ENCODE assay signal across 19 cellular contexts in genomic region chr10:96708456-96708855, GRCh38. TPM values are rescaled to one million over a fixed set of nuclear protein-coding genes. Genes with fewer than 3 reads are reported as not detected.
A peak's percentile ranks its signal among the peaks of the same experiment; 100 is the strongest.
DNase-seq lines count a peak whose midpoint lies in the region; ATAC-seq and TF ChIP-seq lines count a peak whose summit lies in the region.
"Had no signal": no experiment of that assay in that cellular context is flagged by ENCODE, and none has a peak within 500 bp of the region (broad histone marks: within the 10 kb centered on the region; RNA-seq: fewer than 3 reads in every experiment).

No MANE protein-coding gene starts in this region.

- H3K27me3 Mint-ChIP-seq in IgD-negative memory B cell (no peaks in the 10 kb centered on the region), progenitor cell of endocrine pancreas (no peaks in the 10 kb centered on the region)

- H3K27ac Mint-ChIP-seq in IgD-negative memory B cell, result peak overlapping the region; percentile 86 to 96 (median 95)
- H3K27ac Mint-ChIP-seq in progenitor cell of endocrine pancreas, result no peak overlapping the region

- peaks cover 7% of the 10 kb centered on the region for H3K4me1 ChIP-seq in lower lobe of right lung
- H3K4me1 ChIP-seq: tibial artery had no signal

- H3K27ac ChIP-seq in lower lobe of right lung, result peak overlapping the region; percentile 37
- H3K27ac ChIP-seq: epithelial cell of prostate, SK-N-MC, tibial artery had no signal

- H3K9me3 Mint-ChIP-seq in IgD-negative memory B cell (no peaks in the 10 kb centered on the region), progenitor cell of endocrine pancreas (ENCODE audit: low read depth) (no peaks in the 10 kb centered on the region)

- no peaks in the 10 kb centered on the region for H3K9me3 ChIP-seq in lower lobe of right lung
- H3K9me3 ChIP-seq: tibial artery had no signal

- peaks cover 5% of the 10 kb centered on the region for H3K36me3 Mint-ChIP-seq in IgD-negative memory B cell
- peaks cover 12% of the 10 kb centered on the region for H3K36me3 Mint-ChIP-seq in progenitor cell of endocrine pancreas (ENCODE audit: insufficient read depth)

- ATAC-seq in lower lobe of right lung, result peak; percentile 76 to 84
- no peak for ATAC-seq in GM18870 (IDR thresholded peaks at IDR 0.05; ENCODE audit: unreplicated experiment)
- ATAC-seq: activated CD4-positive, CD25-positive, alpha-beta regulatory T cell treated with anti-CD3 and anti-CD28 coated beads, Interleukin-2, amount 50 U/mL, for 24 hours had no signal

- no peaks in the 10 kb centered on the region for H3K36me3 ChIP-seq in lower lobe of right lung
- H3K36me3 ChIP-seq: tibial artery had no signal

- no peak overlapping the region for H3K4me3 ChIP-seq in lower lobe of right lung
- H3K4me3 ChIP-seq: SK-N-MC, tibial artery had no signal

- H3K4me3 Mint-ChIP-seq in IgD-negative memory B cell (peak overlapping the region; percentile 14 to 89 (median 72)), progenitor cell of endocrine pancreas (ENCODE audit: low read depth) (no peak overlapping the region)

- H3K4me1 Mint-ChIP-seq in IgD-negative memory B cell, result peaks cover 53 to 66% (median 53%) of the 10 kb centered on the region in 3 donors
- no peaks in the 10 kb centered on the region for H3K4me1 Mint-ChIP-seq in progenitor cell of endocrine pancreas (ENCODE audit: low read depth)

- intact Hi-C loops in lower lobe of right lung (cut with DNase I), result no loop called here

- TF ChIP-seq CTCF in lower lobe of right lung (IDR thresholded peaks at IDR 0.05), result no peak
- TF ChIP-seq CTCF in progenitor cell of endocrine pancreas (IDR thresholded peaks at IDR 0.05; ENCODE audit: unreplicated experiment), result no peak

- H3K27me3 ChIP-seq in lower lobe of right lung (ENCODE audit: low read depth), result no peaks in the 10 kb centered on the region
- H3K27me3 ChIP-seq: tibial artery had no signal

- DNase-seq in AML-193 (lab: John Stamatoyannopoulos, UW) (peak; percentile 80 to 85), SKM-1 treated with dmso at 0.1 percent for 144 hours (lab: John Stamatoyannopoulos, UW; ENCODE audit: unreplicated experiment) (peak; percentile 87), lower lobe of right lung (no peak), DMS79 treated with DMSO at 0.1 percent for 48 hours (lab: John Stamatoyannopoulos, UW) (no peak), T-helper 2 cell (no peak), progenitor cell of endocrine pancreas (ENCODE audit: low spot score, unreplicated experiment) (no peak)
- DNase-seq: ACHN, activated T-cell treated with anti-CD3 and anti-CD28 coated beads for 4 hours, DMS153, glutamatergic neuron, kidney glomerular epithelial cell, NCI-H2029 treated with DMSO at 0.1 percent for 48 hours, NCI-H748 treated with DMSO at 0.1 percent for 48 hours, tibial artery had no signal

RNA-seq across cellular contexts. Expression of gene PIK3AP1, which starts 11.9 kb away (rescaled TPM):
- polyA plus RNA-seq in IgD-negative memory B cell, result 174 TPM
- total RNA-seq in lower lobe of right lung, result 71.6 TPM
- total RNA-seq in progenitor cell of endocrine pancreas, result 40.0 TPM in 2 replicates

Comparison
In these comparisons a context has a peak if more than half of its experiments do, and no peak if none do; other contexts are left out.
1. DNase-seq: peak in AML-193 (2 of 2) and SKM-1 treated with dmso at 0.1 percent for 144 hours (single experiment); none in lower lobe of right lung (single experiment), DMS79 treated with DMSO at 0.1 percent for 48 hours (single experiment), T-helper 2 cell (0 of 5) and progenitor cell of endocrine pancreas (single experiment).